8 cellular contexts compared by ENCODE assay signal in the genomic region with DNA sequence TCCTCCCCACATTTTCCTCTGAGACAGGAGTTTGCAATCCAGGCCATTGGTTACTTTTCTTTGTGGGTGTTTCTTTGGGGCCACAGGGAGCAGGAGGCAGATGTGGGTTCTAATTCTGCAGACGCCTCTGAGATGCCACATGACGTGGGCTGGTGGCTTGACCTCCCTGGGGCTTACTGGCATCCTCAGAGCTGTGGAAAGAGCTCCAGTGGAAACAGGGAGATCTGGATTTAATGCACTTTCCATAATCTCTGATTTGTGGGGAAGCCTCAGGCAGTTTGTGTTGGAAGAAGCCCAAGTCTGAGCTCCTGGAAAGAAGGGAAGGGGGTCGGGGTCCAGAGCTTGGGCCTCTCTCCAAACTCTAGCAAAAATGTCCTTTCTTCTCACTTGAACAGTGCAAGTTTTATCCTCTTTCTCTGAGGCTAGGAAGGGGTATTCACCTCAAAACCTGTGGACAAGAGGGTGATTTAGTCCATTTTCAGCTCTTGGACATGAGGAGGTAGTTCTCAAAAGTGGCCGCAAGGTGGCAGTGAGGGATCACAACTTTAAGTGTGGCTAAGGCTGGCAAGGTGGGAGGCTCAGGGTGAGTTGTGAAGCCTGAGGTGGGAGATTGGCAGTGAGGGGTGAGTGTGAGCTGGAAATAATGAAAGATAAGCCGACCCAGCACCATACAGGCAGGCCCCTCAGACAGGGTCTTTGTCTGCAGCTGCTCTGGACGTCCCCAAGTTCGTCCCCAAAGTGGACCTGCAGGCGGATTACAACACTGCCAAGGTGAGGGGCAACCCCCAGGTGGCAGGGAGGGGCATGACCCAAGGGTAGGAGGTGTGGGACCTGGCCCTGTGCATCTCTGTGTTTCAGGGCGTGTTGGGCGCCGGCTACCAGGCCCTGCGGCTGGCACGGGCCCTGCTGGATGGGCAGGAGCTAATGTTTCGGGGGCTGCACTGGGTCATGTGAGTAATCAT. TPM values are rescaled to one million over a fixed set of nuclear protein-coding genes. Genes with fewer than 3 reads are reported as not detected.
DNase-seq lines count a peak whose midpoint lies in the region; ATAC-seq and TF ChIP-seq lines count a peak whose summit lies in the region.

No MANE protein-coding gene starts in this region.

- H3K27me3 ChIP-seq in CD8-positive, alpha-beta memory T cell (ENCODE audit: insufficient read depth, low read length, poor library complexity, severe bottlenecking), result no peaks in the 10 kb centered on the region
- no peaks in the 10 kb centered on the region for H3K27me3 ChIP-seq in mesendoderm (ENCODE audit: insufficient read depth, low read length, poor library complexity)

- TF ChIP-seq CTCF in activated CD8-positive, alpha-beta T cell treated with anti-CD3 and anti-CD28 coated beads for 36 hours (IDR thresholded peaks at IDR 0.05), result peak; percentile 79

- no peaks in the 10 kb centered on the region for H3K27me3 Mint-ChIP-seq in CD8-positive, alpha-beta memory T cell
- H3K27me3 Mint-ChIP-seq in activated CD8-positive, alpha-beta T cell treated with anti-CD3 and anti-CD28 coated beads for 36 hours, result no peaks in the 10 kb centered on the region
- no peaks in the 10 kb centered on the region for H3K27me3 Mint-ChIP-seq in stimulated activated memory B cell treated with anti-CD40 and anti-IgM and Interleukin-4, amounts not matched to agents 10 μg/mL and 1 μg/mL and 100 μg/mL, for 72 hours

- peak; percentile 45 to 77 (median 52) for DNase-seq in CD8-positive, alpha-beta memory T cell
- DNase-seq in NCI-H82 treated with DMSO at 0.1 percent for 48 hours (lab: John Stamatoyannopoulos, UW; ENCODE audit: unreplicated experiment), result peak; percentile 64
- peak; percentile 91 for DNase-seq in activated CD8-positive, alpha-beta T cell treated with anti-CD3 and anti-CD28 coated beads for 36 hours
- DNase-seq in effector CD8-positive, alpha-beta T cell (lab: John Stamatoyannopoulos, UW), result peak; percentile 57
- DNase-seq in mesendoderm, result peak; percentile 86

- no peak overlapping the region for H2BK120ac ChIP-seq in mesendoderm (ENCODE audit: low read depth, low read length)

- peaks cover 39% of the 10 kb centered on the region for H3K36me3 ChIP-seq in CD8-positive, alpha-beta memory T cell (ENCODE audit: insufficient read depth, low read length)
- no peaks in the 10 kb centered on the region for H3K36me3 ChIP-seq in mesendoderm (ENCODE audit: control insufficient read depth, insufficient read depth, low read length)

- H3K23ac ChIP-seq in mesendoderm (ENCODE audit: low read length), result no peak overlapping the region

- no peak overlapping the region for H3K4me3 ChIP-seq in CD8-positive, alpha-beta memory T cell (ENCODE audit: low read length)
- H3K4me3 ChIP-seq in mesendoderm (ENCODE audit: low read length), result no peak overlapping the region

- no peaks in the 10 kb centered on the region for H3K9me3 Mint-ChIP-seq in CD8-positive, alpha-beta memory T cell
- no peaks in the 10 kb centered on the region for H3K9me3 Mint-ChIP-seq in activated CD8-positive, alpha-beta T cell treated with anti-CD3 and anti-CD28 coated beads for 36 hours
- no peaks in the 10 kb centered on the region for H3K9me3 Mint-ChIP-seq in stimulated activated memory B cell treated with anti-CD40 and anti-IgM and Interleukin-4, amounts not matched to agents 10 μg/mL and 1 μg/mL and 100 μg/mL, for 72 hours

- H3K79me1 ChIP-seq in mesendoderm (ENCODE audit: low read length), result no peaks in the 10 kb centered on the region

- H3K4me1 Mint-ChIP-seq in CD8-positive, alpha-beta memory T cell, result peaks cover 7 to 22% (median 10%) of the 10 kb centered on the region in 3 donors
- peaks cover 33% of the 10 kb centered on the region for H3K4me1 Mint-ChIP-seq in activated CD8-positive, alpha-beta T cell treated with anti-CD3 and anti-CD28 coated beads for 36 hours (ENCODE audit: low read depth)
- peaks cover 26% of the 10 kb centered on the region for H3K4me1 Mint-ChIP-seq in stimulated activated memory B cell treated with anti-CD40 and anti-IgM and Interleukin-4, amounts not matched to agents 10 μg/mL and 1 μg/mL and 100 μg/mL, for 72 hours

- intact Hi-C loops in activated CD8-positive, alpha-beta T cell treated with anti-CD3 and anti-CD28 coated beads for 36 hours (cut with micrococcal nuclease), result no loop called here

- H3K27ac ChIP-seq in CD8-positive, alpha-beta memory T cell (ENCODE audit: low read depth, low read length), result no peak overlapping the region
- no peak overlapping the region for H3K27ac ChIP-seq in mesendoderm (ENCODE audit: low read depth, low read length)

- H3K56ac ChIP-seq in mesendoderm (ENCODE audit: low read length), result peak overlapping the region; percentile 70

- no peak overlapping the region for H2BK5ac ChIP-seq in mesendoderm (ENCODE audit: low read length)

- peak; percentile 53 for ATAC-seq in HG02678 (IDR thresholded peaks at IDR 0.05; ENCODE audit: unreplicated experiment)
- ATAC-seq in activated CD8-positive, alpha-beta T cell treated with anti-CD3 and anti-CD28 coated beads for 36 hours, result peak; percentile 87
- peak; percentile 38 for ATAC-seq in stimulated activated memory B cell treated with anti-CD40 and anti-IgM and Interleukin-4, amounts not matched to agents 10 μg/mL and 1 μg/mL and 100 μg/mL, for 72 hours
- ATAC-seq in HG03025 (IDR thresholded peaks at IDR 0.05; ENCODE audit: low FRiP score, unreplicated experiment), result no peak

- H3K79me2 ChIP-seq in mesendoderm (ENCODE audit: control insufficient read depth, insufficient read depth, low read length), result no peaks in the 10 kb centered on the region

- CTCF ChIA-PET in CD8-positive, alpha-beta memory T cell (lab: Charles Lee), result interaction anchor here (0.9 to 8.4 kb wide), 26 partner anchors 9 to 503 kb away, joined by 3 to 95 read pairs (median 6); partner anchors contain the start of genes DYRK3, EIF2D and IKBKE
- CTCF ChIA-PET in activated CD8-positive, alpha-beta T cell treated with anti-CD3 and anti-CD28 coated beads for 36 hours (lab: Charles Lee), result interaction anchor here (0.6 to 9.2 kb wide), 52 partner anchors 9 to 429 kb away, joined by 3 to 112 read pairs (median 6); partner anchors contain the start of genes DYRK3, EIF2D, IKBKE and RASSF5

- H4K5ac ChIP-seq in mesendoderm (ENCODE audit: low read length), result no peak overlapping the region

- no CpG with 5 or more reads among the region's 14 CpGs for WGBS in mesendoderm (ENCODE audit: extremely low coverage, insufficient coverage, low lambda C conversion rate)

- H3K4me2 ChIP-seq in mesendoderm (ENCODE audit: low read length), result no peak overlapping the region

- POLR2A ChIA-PET in CD8-positive, alpha-beta memory T cell (lab: Charles Lee), result interaction anchor here (0.6 to 1.2 kb wide), 2 partner anchors 9 to 180 kb away, joined by 3 to 5 read pairs; partner anchors contain the start of gene IKBKE
- POLR2A ChIA-PET in activated CD8-positive, alpha-beta T cell treated with anti-CD3 and anti-CD28 coated beads for 36 hours (lab: Charles Lee), result interaction anchor here (1.0 to 2.0 kb wide), 7 partner anchors 8 to 194 kb away, joined by 3 to 5 read pairs (median 4); no protein-coding TSS in a partner anchor

- no peak overlapping the region for H3K9ac ChIP-seq in mesendoderm (ENCODE audit: low read length)

- H2AK5ac ChIP-seq in mesendoderm (ENCODE audit: low read length), result no peak overlapping the region

- peak overlapping the region in 6 of 8 donors; percentile 8 to 72 (median 40) for H3K27ac Mint-ChIP-seq in CD8-positive, alpha-beta memory T cell
- peak overlapping the region; percentile 60 for H3K27ac Mint-ChIP-seq in activated CD8-positive, alpha-beta T cell treated with anti-CD3 and anti-CD28 coated beads for 36 hours
- peak overlapping the region; percentile 20 for H3K27ac Mint-ChIP-seq in stimulated activated memory B cell treated with anti-CD40 and anti-IgM and Interleukin-4, amounts not matched to agents 10 μg/mL and 1 μg/mL and 100 μg/mL, for 72 hours

- no peak overlapping the region for H3K18ac ChIP-seq in mesendoderm (ENCODE audit: low read length)

- peaks cover 4 to 90% (median 15%) of the 10 kb centered on the region in 3 donors for H3K36me3 Mint-ChIP-seq in CD8-positive, alpha-beta memory T cell
- peaks cover 34% of the 10 kb centered on the region for H3K36me3 Mint-ChIP-seq in activated CD8-positive, alpha-beta T cell treated with anti-CD3 and anti-CD28 coated beads for 36 hours (ENCODE audit: low read depth)
- peaks cover 78% of the 10 kb centered on the region for H3K36me3 Mint-ChIP-seq in stimulated activated memory B cell treated with anti-CD40 and anti-IgM and Interleukin-4, amounts not matched to agents 10 μg/mL and 1 μg/mL and 100 μg/mL, for 72 hours

- H2BK15ac ChIP-seq in mesendoderm (replicated peaks; ENCODE audit: low read depth), result no peak overlapping the region

- H4K8ac ChIP-seq in mesendoderm (ENCODE audit: low read depth, low read length), result no peak overlapping the region

- H3K4me1 ChIP-seq in CD8-positive, alpha-beta memory T cell (ENCODE audit: insufficient read depth, low read length), result no peaks in the 10 kb centered on the region
- no peaks in the 10 kb centered on the region for H3K4me1 ChIP-seq in mesendoderm (ENCODE audit: control insufficient read depth, low read depth, low read length)

- H3K4me3 Mint-ChIP-seq in CD8-positive, alpha-beta memory T cell, result no peak overlapping the region
- no peak overlapping the region for H3K4me3 Mint-ChIP-seq in activated CD8-positive, alpha-beta T cell treated with anti-CD3 and anti-CD28 coated beads for 36 hours
- no peak overlapping the region for H3K4me3 Mint-ChIP-seq in stimulated activated memory B cell treated with anti-CD40 and anti-IgM and Interleukin-4, amounts not matched to agents 10 μg/mL and 1 μg/mL and 100 μg/mL, for 72 hours

- no peak overlapping the region for H3K4ac ChIP-seq in mesendoderm (ENCODE audit: low read depth, low read length)

- H3K9me3 ChIP-seq in CD8-positive, alpha-beta memory T cell (ENCODE audit: low read length), result no peaks in the 10 kb centered on the region

RNA-seq across cellular contexts. Expression of gene IKBKE, which starts 9.2 kb away (rescaled TPM):
- total RNA-seq in CD8-positive, alpha-beta memory T cell, result 10 to 100 TPM; 17.1 to 18.4 TPM
- 46.6 TPM for polyA plus RNA-seq in CD8-positive, alpha-beta memory T cell
- 10 to 100 TPM; 14.3 to 14.9 TPM for total RNA-seq in activated CD8-positive, alpha-beta T cell treated with anti-CD3 and anti-CD28 coated beads for 36 hours
- polyA plus RNA-seq in mesendoderm (2013, experiment 1 of 2), result 3.7 TPM
- polyA plus RNA-seq in mesendoderm (2013, experiment 2 of 2), result 3.8 TPM

RNA-seq across cellular contexts. Expression of gene RASSF5, which starts 27.9 kb away (rescaled TPM):
- 100 to 1,000 TPM; 163 to 165 TPM for total RNA-seq in CD8-positive, alpha-beta memory T cell
- 329 TPM for polyA plus RNA-seq in CD8-positive, alpha-beta memory T cell
- total RNA-seq in activated CD8-positive, alpha-beta T cell treated with anti-CD3 and anti-CD28 coated beads for 36 hours, result 100 to 1,000 TPM; 215 to 218 TPM
- 1.4 TPM for polyA plus RNA-seq in mesendoderm (2013, experiment 1 of 2)
- polyA plus RNA-seq in mesendoderm (2013, experiment 2 of 2), result 1.8 TPM
